16 cellular contexts compared by ENCODE assay signal in genomic region chr7:4273566-4274230, GRCh38.
DNase-seq lines count a peak whose midpoint lies in the region; ATAC-seq, FAIRE-seq and TF ChIP-seq lines count a peak whose summit lies in the region.
"Had no signal": no experiment of that assay in that cellular context is flagged by ENCODE, and none has a peak within 500 bp of the region (broad histone marks: within the 10 kb centered on the region; RNA-seq: fewer than 3 reads in every experiment).

No MANE protein-coding gene starts in this region.

- H3K18ac ChIP-seq in mesenchymal stem cell (ENCODE audit: low read depth in 1 of 2, low read length in 2 of 2), result no peak overlapping the region

- H4K8ac ChIP-seq in mesenchymal stem cell (ENCODE audit: low read length), result no peak overlapping the region

- FAIRE-seq in HTR-8/SVneo (lab: Jason Lieb, UNC), result peak; percentile 77
- FAIRE-seq: A204.1, GM12878 had no signal

- no peak overlapping the region for H2BK15ac ChIP-seq in mesenchymal stem cell (ENCODE audit: low read depth, poor library complexity, severe bottlenecking)

- no peak overlapping the region for H2BK12ac ChIP-seq in mesenchymal stem cell (ENCODE audit: low read length in 2 of 2)

- peaks cover 19% of the 10 kb centered on the region for H3K9me3 ChIP-seq in mesenchymal stem cell (ENCODE audit: control insufficient read depth, low read length)
- H3K9me3 ChIP-seq in upper lobe of right lung, result peaks cover 4% of the 10 kb centered on the region
- H3K9me3 ChIP-seq: BE2C, HAP-1 had no signal

- no peaks in the 10 kb centered on the region for H3K27me3 ChIP-seq in mesenchymal stem cell (ENCODE audit: control insufficient read depth in 1 of 2, insufficient read depth in 1 of 2, low read length in 2 of 2)
- no peaks in the 10 kb centered on the region for H3K27me3 ChIP-seq in upper lobe of right lung
- H3K27me3 ChIP-seq: BE2C had no signal

- no peak overlapping the region for H3K14ac ChIP-seq in mesenchymal stem cell (ENCODE audit: low read length in 2 of 2)

- no peak overlapping the region for H3K9ac ChIP-seq in mesenchymal stem cell (ENCODE audit: low read length)

- H3K36me3 ChIP-seq in mesenchymal stem cell (ENCODE audit: control insufficient read depth in 1 of 2, insufficient read depth in 2 of 2, low read depth in 1 of 2, low read length in 2 of 2), result peaks cover 0 to 7% of the 10 kb centered on the region in 2 experiments
- no peaks in the 10 kb centered on the region for H3K36me3 ChIP-seq in upper lobe of right lung
- H3K36me3 ChIP-seq: BE2C, HAP-1 had no signal

- H2BK120ac ChIP-seq in mesenchymal stem cell (ENCODE audit: low read depth, low read length), result no peak overlapping the region

- H2AFZ ChIP-seq in mesenchymal stem cell (ENCODE audit: low read depth, low read length), result peak overlapping the region; percentile 43

- H3K23ac ChIP-seq in mesenchymal stem cell (ENCODE audit: low read length in 2 of 2), result no peak overlapping the region

- WGBS in mesenchymal stem cell, result 68% methylated on average over 9 of the region's 9 CpGs

- intact Hi-C loops in upper lobe of right lung (cut with DNase I), result no loop called here

- H3K4me3 ChIP-seq in mesenchymal stem cell (ENCODE audit: insufficient read depth in 1 of 2, low read depth in 1 of 2, low read length in 2 of 2) (no peak overlapping the region), upper lobe of right lung (no peak overlapping the region)
- H3K4me3 ChIP-seq: GM12878, HAP-1 had no signal

- H3K4me2 ChIP-seq in mesenchymal stem cell (ENCODE audit: low read length, poor library complexity, severe bottlenecking), result no peak overlapping the region

- in situ Hi-C loops in GM13976 (cut with MboI; ENCODE audit: low sequenced_read_pairs, unreplicated experiment), result no loop called here

- no peak overlapping the region for H2AK5ac ChIP-seq in mesenchymal stem cell (ENCODE audit: low read length, severe bottlenecking)

- no peak overlapping the region for H3K27ac ChIP-seq in mesenchymal stem cell (ENCODE audit: low read length, poor library complexity, severe bottlenecking)
- no peak overlapping the region for H3K27ac ChIP-seq in upper lobe of right lung
- H3K27ac ChIP-seq: C4-2B, HL-60 had no signal

- H4K91ac ChIP-seq in mesenchymal stem cell (ENCODE audit: low read length), result no peak overlapping the region

- no peak for DNase-seq in HTR-8/SVneo (ENCODE audit: insufficient read length, low spot score)
- DNase-seq in NCI-H69 (lab: John Stamatoyannopoulos, UW), result peak; percentile 26
- DNase-seq in mesenchymal stem cell, result no peak
- DNase-seq in upper lobe of right lung, result no peak
- no peak for DNase-seq in activated CD4-positive, alpha-beta T cell treated with anti-CD3 and anti-CD28 coated beads for 1 hour
- DNase-seq in GM13976 (ENCODE audit: low spot score), result no peak
- DNase-seq: BE2C; CD4-positive, alpha-beta memory T cell; DMS79; GOT3 had no signal

- peak; percentile 19 for ATAC-seq in upper lobe of right lung
- ATAC-seq in GM18868 (IDR thresholded peaks at IDR 0.05; ENCODE audit: unreplicated experiment), result no peak
- ATAC-seq: GM12878 had no signal

- H3K4me1 ChIP-seq in mesenchymal stem cell (ENCODE audit: control insufficient read depth, insufficient read depth, low read depth, low read length) (no peaks in the 10 kb centered on the region), upper lobe of right lung (no peaks in the 10 kb centered on the region)
- H3K4me1 ChIP-seq: BE2C, HAP-1 had no signal

- H3K79me1 ChIP-seq in mesenchymal stem cell (replicated peaks; ENCODE audit: low read length, poor library complexity, severe bottlenecking), result no peaks in the 10 kb centered on the region

- TF ChIP-seq CTCF in upper lobe of right lung (IDR thresholded peaks at IDR 0.05) (no peak), GM13976 (IDR thresholded peaks at IDR 0.05; ENCODE audit: borderline replicate concordance, control extremely low read depth, extremely low read depth, insufficient read depth, missing control alignments) (no peak)

- H3K4ac ChIP-seq in mesenchymal stem cell (ENCODE audit: low read depth in 1 of 2, low read length in 2 of 2), result no peak overlapping the region

- H2BK5ac ChIP-seq in mesenchymal stem cell (ENCODE audit: low read depth, low read length, poor library complexity, severe bottlenecking), result no peak overlapping the region
